ENCODE assay signal across 8 cellular contexts in genomic region chr1:19448491-19449439, GRCh38. TPM values are rescaled to one million over a fixed set of nuclear protein-coding genes. Genes with fewer than 3 reads are reported as not detected.
A peak's percentile ranks its signal among the peaks of the same experiment; 100 is the strongest.
DNase-seq lines count a peak whose midpoint lies in the region; ATAC-seq, FAIRE-seq and TF ChIP-seq lines count a peak whose summit lies in the region.

No MANE protein-coding gene starts in this region.

- CTCF ChIA-PET in CD8-positive, alpha-beta T cell (lab: Charles Lee): interaction anchor here (0.6 to 1.5 kb wide), 9 partner anchors 9 to 255 kb away, joined by 3 to 8 read pairs (median 3); no protein-coding TSS in a partner anchor

- H3K9ac ChIP-seq in OCI-LY1 (ENCODE audit: low read length) (no peak overlapping the region), colonic mucosa (ENCODE audit: low read depth in 2 of 2, low read length in 2 of 2) (peak overlapping the region; percentile 52)

- H3K4me3 Mint-ChIP-seq in CD8-positive, alpha-beta T cell: peak overlapping the region; percentile 1

- no peaks in the 10 kb centered on the region for H3F3A ChIP-seq in OCI-LY1 (ENCODE audit: insufficient read depth, low read length)

- no peaks in the 10 kb centered on the region for H3K9me3 Mint-ChIP-seq in CD8-positive, alpha-beta T cell

- H3K36me3 Mint-ChIP-seq in CD8-positive, alpha-beta T cell: peaks cover 54% of the 10 kb centered on the region

- ATAC-seq in CD8-positive, alpha-beta T cell: peak; percentile 45
- no peak for ATAC-seq in lung (ENCODE audit: insufficient read depth, low FRiP score)

- H3K4me3 ChIP-seq in CD8-positive, alpha-beta T cell (ENCODE audit: low read depth, low read length): no peak overlapping the region
- H3K4me3 ChIP-seq in OCI-LY1 (ENCODE audit: low read depth, low read length, poor library complexity, severe bottlenecking) (no peak overlapping the region), colonic mucosa (no peak overlapping the region), lung (no peak overlapping the region), tibial artery (no peak overlapping the region)

- H3K79me2 ChIP-seq in OCI-LY1 (ENCODE audit: insufficient read depth, low read length): peaks cover 4% of the 10 kb centered on the region; the same call in 1 of the 2 replicates

- DNase-seq in CD8-positive, alpha-beta T cell: peak in 1 of 7 experiments; percentile 27
- DNase-seq in colonic mucosa (peak; percentile 56), lung (ENCODE audit: low spot score) (peak; percentile 53), tibial artery (peak; percentile 76 to 82), NCI-H345 treated with DMSO at 0.1 percent for 48 hours (lab: John Stamatoyannopoulos, UW; ENCODE audit: unreplicated experiment) (no peak), NCI-H1694 treated with DMSO at 0.1 percent for 48 hours (lab: John Stamatoyannopoulos, UW) (no peak), frontal cortex (ENCODE audit: low spot score in 2 of 2) (no peak)

- H2AFZ ChIP-seq in OCI-LY1 (ENCODE audit: low read length): no peak overlapping the region

- intact Hi-C loops in CD8-positive, alpha-beta T cell (cut with DNase I, micrococcal nuclease): loop anchor here (2.0 to 5.0 kb wide), 2 partner anchors 14 to 34 kb away; no protein-coding TSS in a partner anchor
- intact Hi-C loops in colonic mucosa (cut with DNase I): no loop called here
- intact Hi-C loops in tibial artery (cut with DNase I; ENCODE audit: low total_unique reads): loop anchor here (5.0 kb wide), 1 partner anchor 46 kb away; no protein-coding TSS in a partner anchor

- H3K27me3 ChIP-seq in CD8-positive, alpha-beta T cell (ENCODE audit: insufficient read depth, low read length): no peaks in the 10 kb centered on the region
- H3K27me3 ChIP-seq in OCI-LY1 (ENCODE audit: insufficient read depth, low read length) (no peaks in the 10 kb centered on the region), colonic mucosa (no peaks in the 10 kb centered on the region), lung (ENCODE audit: control insufficient read depth, insufficient read depth) (no peaks in the 10 kb centered on the region), tibial artery (no peaks in the 10 kb centered on the region)

- 34 to 44% methylated on average over 19 of the region's 19 CpGs for WGBS in lung, 2 donors

- H3K27ac ChIP-seq in CD8-positive, alpha-beta T cell (ENCODE audit: low read depth, low read length): no peak overlapping the region
- peak overlapping the region; percentile 49 for H3K27ac ChIP-seq in OCI-LY1 (ENCODE audit: low read depth, low read length, poor library complexity, severe bottlenecking)
- peak overlapping the region; percentile 38 for H3K27ac ChIP-seq in colonic mucosa
- H3K27ac ChIP-seq in lung (ENCODE audit: low read depth in 1 of 2, low read length in 1 of 2): peak overlapping the region; percentile 24 to 84
- peak overlapping the region; percentile 71 to 89 for H3K27ac ChIP-seq in tibial artery

- H3K4me2 ChIP-seq in OCI-LY1 (ENCODE audit: low read length): no peak overlapping the region

- H3K4me1 ChIP-seq in CD8-positive, alpha-beta T cell (ENCODE audit: insufficient read depth, low read length): peaks cover 86% of the 10 kb centered on the region
- H3K4me1 ChIP-seq in OCI-LY1 (ENCODE audit: insufficient read depth, low read length, severe bottlenecking) (peaks cover 40% of the 10 kb centered on the region), colonic mucosa (peaks cover 28% of the 10 kb centered on the region), lung (ENCODE audit: control insufficient read depth in 2 of 2, insufficient read depth in 2 of 2, low read length in 2 of 2) (peaks cover 29 to 47% of the 10 kb centered on the region in 2 donors), tibial artery (peaks cover 6 to 99% (median 81%) of the 10 kb centered on the region in 4 donors)

- H3K27me3 Mint-ChIP-seq in CD8-positive, alpha-beta T cell (ENCODE audit: low read depth): no peaks in the 10 kb centered on the region

- POLR2A ChIA-PET in CD8-positive, alpha-beta T cell (lab: Charles Lee): interaction anchor here (0.6 to 1.8 kb wide), 6 partner anchors 9 to 163 kb away, joined by 3 to 6 read pairs (median 4); partner anchors contain the start of gene CAPZB

- H4K20me1 ChIP-seq in OCI-LY1 (ENCODE audit: insufficient read depth, low read length): no peaks in the 10 kb centered on the region; the same call in 1 of the 2 replicates

- no peak for FAIRE-seq in frontal cortex (lab: Jason Lieb, UNC)

- peaks cover 88% of the 10 kb centered on the region for H3K4me1 Mint-ChIP-seq in CD8-positive, alpha-beta T cell (ENCODE audit: low read depth)

- H3K36me3 ChIP-seq in CD8-positive, alpha-beta T cell (ENCODE audit: insufficient read depth, low read length): peaks cover 3% of the 10 kb centered on the region
- H3K36me3 ChIP-seq in OCI-LY1 (ENCODE audit: insufficient read depth, low read length) (peaks cover 5% of the 10 kb centered on the region; the same call in 1 of the 2 replicates), colonic mucosa (no peaks in the 10 kb centered on the region), lung (ENCODE audit: control insufficient read depth in 2 of 2, insufficient read depth in 2 of 2, low read length in 2 of 2) (no peaks in the 10 kb centered on the region), tibial artery (no peaks in the 10 kb centered on the region)

- H3K9me2 ChIP-seq in OCI-LY1 (ENCODE audit: low read depth, low read length): no peaks in the 10 kb centered on the region

- TF ChIP-seq CTCF in CD8-positive, alpha-beta T cell (IDR thresholded peaks at IDR 0.05): no peak
- no peak for TF ChIP-seq CTCF in OCI-LY1 (IDR thresholded peaks at IDR 0.05; ENCODE audit: low read length)
- TF ChIP-seq CTCF in colonic mucosa (IDR thresholded peaks at IDR 0.05): no peak
- no peak for TF ChIP-seq CTCF in lung (IDR thresholded peaks at IDR 0.05; ENCODE audit: control extremely low read depth, extremely low read depth)
- TF ChIP-seq CTCF in tibial artery (IDR thresholded peaks at IDR 0.05): no peak

- H3K27ac Mint-ChIP-seq in CD8-positive, alpha-beta T cell: peak overlapping the region; percentile 88

- H3K9me3 ChIP-seq in CD8-positive, alpha-beta T cell (ENCODE audit: low read length): no peaks in the 10 kb centered on the region
- no peaks in the 10 kb centered on the region for H3K9me3 ChIP-seq in OCI-LY1 (ENCODE audit: low read length)
- no peaks in the 10 kb centered on the region for H3K9me3 ChIP-seq in colonic mucosa
- H3K9me3 ChIP-seq in lung (ENCODE audit: control insufficient read depth in 2 of 2, insufficient read depth in 1 of 2, low read length in 1 of 2): no peaks in the 10 kb centered on the region
- H3K9me3 ChIP-seq in tibial artery: no peaks in the 10 kb centered on the region

RNA-seq across cellular contexts. Expression of gene CAPZB, which starts 36.6 kb away (rescaled TPM):
- total RNA-seq in CD8-positive, alpha-beta T cell: 100 to 1,000 TPM; 145 to 151 TPM
- total RNA-seq in colonic mucosa (100 to 1,000 TPM; 397 to 407 TPM), lung (100 to 1,000 TPM in 1 of 2 donors, 10 to 100 TPM in 1; 94.7 to 283 TPM), frontal cortex (47.7 TPM)
- polyA plus RNA-seq in lung: 100 to 1,000 TPM; 274 to 339 TPM

Comparison
In these comparisons a context has a peak if more than half of its experiments do, and no peak if none do; other contexts are left out.
1. DNase-seq: peak in colonic mucosa (single experiment), lung (single experiment) and tibial artery (2 of 2); none in NCI-H345 treated with DMSO at 0.1 percent for 48 hours (single experiment), NCI-H1694 treated with DMSO at 0.1 percent for 48 hours (single experiment) and frontal cortex (0 of 2).